ENCODE assay signal across 1 cellular context in genomic region chr1:209432443-209432825, GRCh38.
TF ChIP-seq lines count a peak whose summit lies in the region.

No MANE protein-coding gene starts in this region.

TF ChIP-seq in GM23338, 12 proteins besides CTCF, POLR2A, EP300 and RAD21 (continued from another document):
- TF ChIP-seq ETS1 (IDR thresholded peaks at IDR 0.05) (no peak), JUNB (IDR thresholded peaks at IDR 0.05; ENCODE audit: unreplicated experiment) (no peak), ZNF114 (CRISPR knock-in tag; IDR thresholded peaks at IDR 0.05) (no peak), ZNF462 (CRISPR knock-in tag; IDR thresholded peaks at IDR 0.05) (no peak)
